In the genomic region with DNA sequence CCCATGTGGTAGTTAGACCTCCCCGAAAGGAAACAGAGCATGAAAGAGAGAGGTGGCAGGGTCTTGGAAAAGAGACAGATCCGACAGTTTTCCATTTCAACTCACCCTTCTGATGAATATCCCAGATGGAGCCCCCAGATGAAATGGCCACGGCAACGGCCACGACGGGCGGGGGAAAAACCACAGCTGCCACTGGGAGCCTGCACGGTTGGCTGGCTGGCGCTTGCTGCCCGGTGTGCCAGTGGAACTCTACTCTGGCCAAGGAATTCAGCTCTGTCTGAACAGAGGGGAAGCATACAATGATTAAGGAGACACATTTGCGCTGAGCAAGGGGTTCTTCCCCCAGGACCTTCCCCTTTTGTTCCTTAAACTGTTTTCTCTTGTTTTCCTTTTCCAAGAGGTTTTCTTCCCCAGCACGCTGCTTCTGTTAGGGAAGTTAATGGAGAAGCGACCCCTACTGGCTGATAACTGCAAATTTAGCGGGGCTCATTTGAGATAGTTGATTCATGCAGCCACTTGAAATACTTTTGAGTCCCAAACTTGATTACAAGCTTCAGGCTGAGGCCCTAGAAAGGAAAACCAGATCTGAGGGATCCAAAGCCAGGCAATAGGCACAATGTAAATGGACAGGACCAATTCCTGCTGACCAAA, we compare ENCODE assay signal across 13 cellular contexts.
DNase-seq lines count a peak whose midpoint lies in the region; ATAC-seq and TF ChIP-seq lines count a peak whose summit lies in the region.
"Had no signal": no experiment of that assay in that cellular context is flagged by ENCODE, and none has a peak within 500 bp of the region (broad histone marks: within the 10 kb centered on the region; RNA-seq: fewer than 3 reads in every experiment).

No MANE protein-coding gene starts in this region.

- TF ChIP-seq POLR2A in right lobe of liver (IDR thresholded peaks at IDR 0.05), result no peak

- 46% methylated on average over 6 of the region's 14 CpGs for WGBS in right lobe of liver (ENCODE audit: insufficient coverage, low coverage, low lambda C conversion rate, missing lambda C conversion rate)

- 0 out of 2 replicates have a peak, but pooled peaks cover 2% of the 10 kb centered on the region for H3K4me1 Mint-ChIP-seq in WTC11
- H3K4me1 Mint-ChIP-seq: activated T-helper 17 cell treated with anti-CD3 and anti-CD28 coated beads, Interleukin-2, amount 50 U/mL, for 72 hours had no signal

- ATAC-seq in WTC11, result peak; percentile 82
- peak in 3 of 4 donors; percentile 32 to 67 (median 42) for ATAC-seq in right lobe of liver
- ATAC-seq in GM21717 (IDR thresholded peaks at IDR 0.05; ENCODE audit: unreplicated experiment), result no peak
- ATAC-seq in GM21528 (IDR thresholded peaks at IDR 0.05; ENCODE audit: low FRiP score, unreplicated experiment), result no peak
- ATAC-seq in HG02623 (IDR thresholded peaks at IDR 0.05; ENCODE audit: unreplicated experiment), result no peak
- ATAC-seq: activated CD4-positive, CD25-positive, alpha-beta regulatory T cell treated with anti-CD3 and anti-CD28 coated beads, Interleukin-2, amount 50 U/mL, for 24 hours; activated T-helper 17 cell treated with anti-CD3 and anti-CD28 coated beads, Interleukin-2, amount 50 U/mL, for 72 hours; heart left ventricle had no signal

- DNase-seq in ELF-1 (ENCODE audit: low read depth, low spot score), result peak; percentile 63
- peak; percentile 45 for DNase-seq in Karpas-422
- peak; percentile 31 for DNase-seq in WTC11 (ENCODE audit: low spot score)
- DNase-seq in right lobe of liver, result no peak
- DNase-seq in NCI-H524 treated with DMSO at 0.1 percent for 48 hours (lab: John Stamatoyannopoulos, UW), result no peak
- DNase-seq: Caco-2, heart left ventricle, NCI-H1436 treated with DMSO at 0.1 percent for 48 hours had no signal

- H3K4me2 ChIP-seq in Karpas-422 (ENCODE audit: low read depth, low read length, poor library complexity, severe bottlenecking), result no peak overlapping the region

- CTCF ChIA-PET in WTC11 (lab: Charles Lee), result interaction anchor here (0.8 to 1.4 kb wide), 3 partner anchors 10 to 366 kb away, joined by 3 to 5 read pairs (median 4); no protein-coding TSS in a partner anchor

- no peaks in the 10 kb centered on the region for H3K36me3 ChIP-seq in Karpas-422 (ENCODE audit: insufficient read depth, low read length)
- no peaks in the 10 kb centered on the region for H3K36me3 ChIP-seq in right lobe of liver
- H3K36me3 ChIP-seq: heart left ventricle had no signal

- H3K27ac ChIP-seq in Karpas-422 (ENCODE audit: low read length), result no peak overlapping the region
- no peak overlapping the region for H3K27ac ChIP-seq in right lobe of liver
- H3K27ac ChIP-seq: heart left ventricle had no signal

- H3K27ac Mint-ChIP-seq in WTC11, result no peak overlapping the region
- H3K27ac Mint-ChIP-seq: activated T-helper 17 cell treated with anti-CD3 and anti-CD28 coated beads, Interleukin-2, amount 50 U/mL, for 72 hours had no signal

- H3K9me3 Mint-ChIP-seq in WTC11, result peaks cover 12% of the 10 kb centered on the region
- H3K9me3 Mint-ChIP-seq: activated T-helper 17 cell treated with anti-CD3 and anti-CD28 coated beads, Interleukin-2, amount 50 U/mL, for 72 hours had no signal

- H3K79me2 ChIP-seq in Karpas-422 (ENCODE audit: low read length), result no peaks in the 10 kb centered on the region

- H3K4me1 ChIP-seq in Karpas-422 (ENCODE audit: low read length), result no peaks in the 10 kb centered on the region
- no peaks in the 10 kb centered on the region for H3K4me1 ChIP-seq in right lobe of liver
- H3K4me1 ChIP-seq: Caco-2, heart left ventricle had no signal

- no peak overlapping the region for H3K4me3 Mint-ChIP-seq in WTC11
- H3K4me3 Mint-ChIP-seq: activated T-helper 17 cell treated with anti-CD3 and anti-CD28 coated beads, Interleukin-2, amount 50 U/mL, for 72 hours had no signal

- intact Hi-C loops in right lobe of liver (cut with DNase I), result no loop called here

- H3K9me2 ChIP-seq in Karpas-422 (replicated peaks; ENCODE audit: insufficient read depth, low read length), result no peaks in the 10 kb centered on the region

- TF ChIP-seq CTCF in WTC11 (IDR thresholded peaks at IDR 0.05) (peak; percentile 73), right lobe of liver (IDR thresholded peaks at IDR 0.05) (peak; percentile 15 to 56 (median 22))

- H3K9ac ChIP-seq in Karpas-422 (ENCODE audit: low read length), result no peak overlapping the region

- no peak overlapping the region for H2AFZ ChIP-seq in Karpas-422 (ENCODE audit: low read length)

- H3K27me3 ChIP-seq in Karpas-422 (ENCODE audit: low read length) (no peaks in the 10 kb centered on the region), right lobe of liver (no peaks in the 10 kb centered on the region)
- H3K27me3 ChIP-seq: heart left ventricle had no signal

- H3K9me3 ChIP-seq in Karpas-422 (ENCODE audit: low read length), result peaks cover 33% of the 10 kb centered on the region
- H3K9me3 ChIP-seq in right lobe of liver, result no peaks in the 10 kb centered on the region
- H3K9me3 ChIP-seq: Caco-2 had no signal

- no peaks in the 10 kb centered on the region for H4K20me1 ChIP-seq in Karpas-422 (ENCODE audit: insufficient read depth, low read depth, low read length)

- H3K27me3 Mint-ChIP-seq in WTC11 (ENCODE audit: low read depth), result no peaks in the 10 kb centered on the region; the same call in 1 of the 2 replicates
- H3K27me3 Mint-ChIP-seq: activated T-helper 17 cell treated with anti-CD3 and anti-CD28 coated beads, Interleukin-2, amount 50 U/mL, for 72 hours had no signal

- POLR2A ChIA-PET in WTC11 (lab: Charles Lee), result no interaction called here

- H3K4me3 ChIP-seq in Karpas-422 (ENCODE audit: low read length) (no peak overlapping the region), right lobe of liver (no peak overlapping the region)
- H3K4me3 ChIP-seq: heart left ventricle had no signal

- H3K36me3 Mint-ChIP-seq in WTC11, result no peaks in the 10 kb centered on the region

TF ChIP-seq in WTC11, 78 proteins besides CTCF, POLR2A, EP300 and RAD21:
- no peak for TF ChIP-seq GRHL2 (CRISPR knock-in tag; IDR thresholded peaks at IDR 0.05; ENCODE audit: insufficient replicate concordance, severe bottlenecking)
- TF ChIP-seq, protein P1, sequence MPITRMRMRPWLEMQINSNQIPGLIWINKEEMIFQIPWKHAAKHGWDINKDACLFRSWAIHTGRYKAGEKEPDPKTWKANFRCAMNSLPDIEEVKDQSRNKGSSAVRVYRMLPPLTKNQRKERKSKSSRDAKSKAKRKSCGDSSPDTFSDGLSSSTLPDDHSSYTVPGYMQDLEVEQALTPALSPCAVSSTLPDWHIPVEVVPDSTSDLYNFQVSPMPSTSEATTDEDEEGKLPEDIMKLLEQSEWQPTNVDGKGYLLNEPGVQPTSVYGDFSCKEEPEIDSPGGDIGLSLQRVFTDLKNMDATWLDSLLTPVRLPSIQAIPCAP (CRISPR knock-in tag; IDR thresholded peaks at IDR 0.05), result no peak
- TF ChIP-seq TEAD4 (CRISPR knock-in tag; IDR thresholded peaks at IDR 0.05), result no peak
- TF ChIP-seq ZNF219 (CRISPR knock-in tag; IDR thresholded peaks at IDR 0.05; ENCODE audit: borderline replicate concordance), result no peak

Comparison
In these comparisons a context has a peak if more than half of its experiments do, and no peak if none do; other contexts are left out.
1. DNase-seq: peak in ELF-1 (single experiment), Karpas-422 (single experiment) and WTC11 (single experiment); none in right lobe of liver (0 of 3) and NCI-H524 treated with DMSO at 0.1 percent for 48 hours (single experiment).
2. ATAC-seq: peak in WTC11 (single experiment) and right lobe of liver (3 of 4); none in GM21717 (single experiment), GM21528 (single experiment) and HG02623 (single experiment).